ENCODE assay signal across 8 cellular contexts in genomic region chr7:95545007-95545615, GRCh38. TPM values are rescaled to one million over a fixed set of nuclear protein-coding genes. Genes with fewer than 3 reads are reported as not detected.
DNase-seq lines count a peak whose midpoint lies in the region; ATAC-seq and TF ChIP-seq lines count a peak whose summit lies in the region.

No MANE protein-coding gene starts in this region.

- H3K27me3 Mint-ChIP-seq in WTC11 (ENCODE audit: low read depth): no peaks in the 10 kb centered on the region

- no peak overlapping the region for H3K27ac Mint-ChIP-seq in WTC11

- H3K9me3 ChIP-seq in HEK293 (ENCODE audit: control insufficient read depth, insufficient read depth, low read depth, low read length) (no peaks in the 10 kb centered on the region), cardiac muscle cell (ENCODE audit: low read depth) (no peaks in the 10 kb centered on the region), prostate gland (no peaks in the 10 kb centered on the region), Karpas-422 (ENCODE audit: low read length) (no peaks in the 10 kb centered on the region)

- H3K27ac ChIP-seq in HEK293 (ENCODE audit: extremely low read depth, low read depth, low read length) (no peak overlapping the region), cardiac muscle cell (no peak overlapping the region), prostate gland (peak overlapping the region; percentile 77 to 79), Karpas-422 (ENCODE audit: low read length) (no peak overlapping the region)

- H4K20me1 ChIP-seq in Karpas-422 (ENCODE audit: insufficient read depth, low read depth, low read length): no peaks in the 10 kb centered on the region

- CTCF ChIA-PET in HEK293 (lab: Yijun Ruan, JAX) (interaction anchor here (0.6 to 12.5 kb wide), 20 partner anchors 11 to 1442 kb away, joined by 3 to 109 read pairs (median 4); no protein-coding TSS in a partner anchor), WTC11 (lab: Charles Lee) (interaction anchor here (0.5 to 4.5 kb wide), 23 partner anchors 9 to 1637 kb away, joined by 3 to 68 read pairs (median 4); partner anchors contain the start of genes PDK4 and PON3)

- TF ChIP-seq POLR2A in prostate gland (IDR thresholded peaks at IDR 0.05): no peak

- H3K9me2 ChIP-seq in Karpas-422 (replicated peaks; ENCODE audit: insufficient read depth, low read length): no peaks in the 10 kb centered on the region

- intact Hi-C loops in prostate gland (cut with DNase I): no loop called here

- DNase-seq in ACHN: peak; percentile 85
- no peak for DNase-seq in WTC11 (ENCODE audit: low spot score)
- peak; percentile 40 to 82 for DNase-seq in cardiac muscle cell (ENCODE audit: low read depth in 1 of 2, low spot score in 1 of 2)
- DNase-seq in prostate gland (ENCODE audit: low spot score): peak; percentile 77
- DNase-seq in NCI-H510A (lab: John Stamatoyannopoulos, UW): no peak
- no peak for DNase-seq in Karpas-422

- in situ Hi-C loops in ACHN (cut with HindIII; ENCODE audit: low pct_ligation_motif_present, low pct_unique_long_range_greater_than_20kb, low sequenced_read_pairs): no loop called here

- H3K9ac ChIP-seq in Karpas-422 (ENCODE audit: low read length): no peak overlapping the region

- ATAC-seq in WTC11: peak; percentile 92
- no peak for ATAC-seq in HG03354 (IDR thresholded peaks at IDR 0.05; ENCODE audit: poor library complexity, severe bottlenecking, unreplicated experiment)

- H3K4me1 ChIP-seq in HEK293 (ENCODE audit: control insufficient read depth, insufficient read depth, low read length) (peaks cover 11% of the 10 kb centered on the region), cardiac muscle cell (ENCODE audit: low read depth) (no peaks in the 10 kb centered on the region), prostate gland (replicated peaks) (peaks cover 17% of the 10 kb centered on the region), Karpas-422 (ENCODE audit: low read length) (no peaks in the 10 kb centered on the region)

- peaks cover 4% of the 10 kb centered on the region for H3K27me3 ChIP-seq in cardiac muscle cell
- H3K27me3 ChIP-seq in prostate gland (replicated peaks; ENCODE audit: insufficient read depth): no peaks in the 10 kb centered on the region
- no peaks in the 10 kb centered on the region for H3K27me3 ChIP-seq in Karpas-422 (ENCODE audit: low read length)

- H3K79me2 ChIP-seq in Karpas-422 (ENCODE audit: low read length): no peaks in the 10 kb centered on the region

- no peak overlapping the region for H3K4me2 ChIP-seq in Karpas-422 (ENCODE audit: low read depth, low read length, poor library complexity, severe bottlenecking)

- H3K36me3 Mint-ChIP-seq in WTC11: no peaks in the 10 kb centered on the region

- H3K9me3 Mint-ChIP-seq in WTC11: no peaks in the 10 kb centered on the region

- 9% methylated on average over 3 of the region's 3 CpGs for WGBS in prostate gland

- H2AFZ ChIP-seq in Karpas-422 (ENCODE audit: low read length): no peak overlapping the region

- POLR2A ChIA-PET in HEK293 (lab: Yijun Ruan, JAX) (no interaction called here), WTC11 (lab: Charles Lee) (no interaction called here)

- TF ChIP-seq CTCF in HEK293 (tag by site-specific recombination; IDR thresholded peaks at IDR 0.05): no peak
- no peak for TF ChIP-seq CTCF in WTC11 (IDR thresholded peaks at IDR 0.05)
- TF ChIP-seq CTCF in cardiac muscle cell (IDR thresholded peaks at IDR 0.05; ENCODE audit: low read depth, low read length): peak; percentile 92
- TF ChIP-seq CTCF in prostate gland (IDR thresholded peaks at IDR 0.05): peak; percentile 17 to 83 (median 70)

- H3K4me1 Mint-ChIP-seq in WTC11: peaks cover 3% of the 10 kb centered on the region

- no peak overlapping the region for H3K4me3 Mint-ChIP-seq in WTC11

- H3K4me3 ChIP-seq in HEK293 (ENCODE audit: low read depth, low read length) (no peak overlapping the region), cardiac muscle cell (no peak overlapping the region), prostate gland (peak overlapping the region in 1 of 2 donors; percentile 2), Karpas-422 (ENCODE audit: low read length) (no peak overlapping the region)

- H3K36me3 ChIP-seq in HEK293 (ENCODE audit: control insufficient read depth in 2 of 2, insufficient read depth in 1 of 2, low read length in 2 of 2): no peaks in the 10 kb centered on the region
- no peaks in the 10 kb centered on the region for H3K36me3 ChIP-seq in cardiac muscle cell
- no peaks in the 10 kb centered on the region for H3K36me3 ChIP-seq in prostate gland
- H3K36me3 ChIP-seq in Karpas-422 (ENCODE audit: insufficient read depth, low read length): no peaks in the 10 kb centered on the region

TF ChIP-seq in HEK293, 187 proteins besides CTCF, POLR2A, EP300 and RAD21 (continues in another document):
- TF ChIP-seq ZNF2 (tag by site-specific recombination; IDR thresholded peaks at IDR 0.05) (no peak), KLF7 (tag by site-specific recombination; IDR thresholded peaks at IDR 0.05; ENCODE audit: borderline replicate concordance) (no peak), ZBTB44 (tag by site-specific recombination; IDR thresholded peaks at IDR 0.05) (no peak), ZNF366 (tag by site-specific recombination; conservative IDR thresholded peaks at IDR 0.05) (peak; percentile 49; the same call in 1 of the 2 replicates), ZBTB17 (tag by site-specific recombination; IDR thresholded peaks at IDR 0.05) (peak; percentile 56; the same call in 1 of the 2 replicates), ZIC2 (tag by site-specific recombination; IDR thresholded peaks at IDR 0.05) (peak; percentile 53), ZNF654 (tag by site-specific recombination; IDR thresholded peaks at IDR 0.05; ENCODE audit: low read depth) (peak; percentile 76)

TF ChIP-seq in WTC11, 78 proteins besides CTCF, POLR2A, EP300 and RAD21 (continues in another document):
- TF ChIP-seq ZNF423 (CRISPR knock-in tag; IDR thresholded peaks at IDR 0.05): no peak
- TF ChIP-seq SOX15 (CRISPR knock-in tag; IDR thresholded peaks at IDR 0.05): no peak
- TF ChIP-seq CDX4 (CRISPR knock-in tag; IDR thresholded peaks at IDR 0.05; ENCODE audit: borderline replicate concordance): no peak
- no peak for TF ChIP-seq HMGXB4 (CRISPR knock-in tag; IDR thresholded peaks at IDR 0.05)
- no peak for TF ChIP-seq ZNF425 (CRISPR knock-in tag; conservative IDR thresholded peaks at IDR 0.05)
- TF ChIP-seq ZSCAN18 (CRISPR knock-in tag; IDR thresholded peaks at IDR 0.05): no peak
- no peak for TF ChIP-seq TCF7 (CRISPR knock-in tag; IDR thresholded peaks at IDR 0.05; ENCODE audit: low read depth)
- no peak for TF ChIP-seq MXD4 (CRISPR knock-in tag; IDR thresholded peaks at IDR 0.05; ENCODE audit: borderline replicate concordance)

RNA-seq across cellular contexts. Expression of gene PDK4, which starts 51.2 kb away (rescaled TPM):
- total RNA-seq in WTC11 (2021) (0.21 to 0.46 TPM (median 0.31 TPM) in 3 replicates), cardiac muscle cell (0.88 and 2.6 TPM in 2 replicates), prostate gland (10 to 100 TPM; 61.3 to 65.5 TPM)
- 0.32 and 0.37 TPM in 2 replicates for polyA plus RNA-seq in cardiac muscle cell
- total RNA-seq in Karpas-422 (2014; rRNA removed; shearing (Covaris generic); ENCODE audit: low replicate concordance): not detected in 2 replicates

RNA-seq across cellular contexts. Expression of gene ASB4, which starts 59.4 kb away (rescaled TPM):
- 0.07 TPM in 2 of 3 replicates, not detected in the other for total RNA-seq in WTC11 (2021)
- total RNA-seq in cardiac muscle cell: not detected in 2 replicates
- 0.13 TPM in 1 of 2 replicates, not detected in the other for polyA plus RNA-seq in cardiac muscle cell
- total RNA-seq in prostate gland: under 1 TPM in 1 of 2 donors, not detected in 1; 0.57 TPM
- total RNA-seq in Karpas-422 (2014; rRNA removed; shearing (Covaris generic); ENCODE audit: low replicate concordance): not detected in 2 replicates

Comparison
In these comparisons a context has a peak if more than half of its experiments do, and no peak if none do; other contexts are left out.
1. DNase-seq: peak in ACHN (single experiment), cardiac muscle cell (2 of 2) and prostate gland (single experiment); none in WTC11 (single experiment), NCI-H510A (single experiment) and Karpas-422 (single experiment).
2. H3K27ac ChIP-seq: peak in prostate gland (2 of 2); none in HEK293 (single experiment), cardiac muscle cell (single experiment) and Karpas-422 (single experiment).
3. CTCF ChIP-seq: peak in cardiac muscle cell (single experiment) and prostate gland (4 of 4); none in HEK293 (single experiment) and WTC11 (single experiment).
4. RNA of gene PDK4, which starts 51.2 kb away (total RNA-seq): 61.3 to 65.5 TPM in prostate gland; 0.88 to 2.6 TPM in cardiac muscle cell, 0.21 to 0.46 TPM in WTC11 and not detected in Karpas-422; every median in the first group is over 10 times any median in the second.